ENCODE assay signal across 1 cellular context in genomic region chr13:109682534-109683244, GRCh38.
A peak's percentile ranks its signal among the peaks of the same experiment; 100 is the strongest.
TF ChIP-seq lines count a peak whose summit lies in the region.

No MANE protein-coding gene starts in this region.

TF ChIP-seq in K562, 482 proteins besides CTCF, POLR2A, EP300 and RAD21 (continued from another document):
- TF ChIP-seq PBX2 (CRISPR knock-in tag; IDR thresholded peaks at IDR 0.05; ENCODE audit: low read depth) (no peak), PBX2 (tag; conservative IDR thresholded peaks at IDR 0.05; ENCODE audit: low read depth) (0 out of 2 replicates have a peak, but pooled peaks have one; percentile 20), MEIS2 (IDR thresholded peaks at IDR 0.05; ENCODE audit: partially characterized antibody) (peak; percentile 10), ESRRA (IDR thresholded peaks at IDR 0.05; ENCODE audit: borderline replicate concordance, low read depth) (peak; percentile 51; the same call in 1 of the 2 replicates)
